ENCODE assay signal across 10 cellular contexts in the genomic region with DNA sequence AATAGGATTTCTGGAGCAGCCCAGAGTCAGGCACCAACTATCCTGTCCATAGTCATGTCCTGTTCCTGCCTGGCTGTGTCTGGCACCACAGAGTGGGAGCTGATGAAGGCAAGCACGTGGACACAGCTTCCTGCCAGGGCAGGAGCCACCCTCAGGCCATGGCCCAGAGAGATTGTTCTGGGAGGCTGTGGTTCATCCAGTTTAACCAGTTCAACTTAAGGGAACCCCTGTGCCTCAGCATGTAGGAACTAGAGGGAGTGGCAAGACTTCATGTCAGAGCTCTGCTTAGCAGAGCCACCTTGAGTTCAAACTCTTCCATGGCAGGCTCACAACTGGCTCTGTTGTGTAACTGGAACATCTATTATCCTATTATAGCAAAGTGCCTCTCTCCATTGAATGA.
A peak's percentile ranks its signal among the peaks of the same experiment; 100 is the strongest.
DNase-seq lines count a peak whose midpoint lies in the region; ATAC-seq, FAIRE-seq and TF ChIP-seq lines count a peak whose summit lies in the region.
"Had no signal": no experiment of that assay in that cellular context is flagged by ENCODE, and none has a peak within 500 bp of the region (broad histone marks: within the 10 kb centered on the region; RNA-seq: fewer than 3 reads in every experiment).

No MANE protein-coding gene starts in this region.

- FAIRE-seq in GM12892 (lab: Jason Lieb, UNC), result no peak

- no peak overlapping the region for H4K8ac ChIP-seq in neuronal stem cell (ENCODE audit: low read depth, low read length)

- H3K4me1 ChIP-seq in PC-9 (replicated peaks; ENCODE audit: insufficient read depth), result no peaks in the 10 kb centered on the region
- H3K4me1 ChIP-seq in neuronal stem cell (ENCODE audit: control insufficient read depth in 2 of 2, insufficient read depth in 1 of 2, low read depth in 1 of 2, low read length in 2 of 2), result peaks cover 0 to 6% of the 10 kb centered on the region in 2 donors

- no TSS peak for BruUV-seq in PC-9 (replicated peaks; lab: Mats Ljungman, UMichigan)

- CTCF ChIA-PET in PC-9 (lab: Charles Lee), result no interaction called here

- H2BK15ac ChIP-seq in neuronal stem cell (ENCODE audit: low read length), result no peak overlapping the region

- H3K27me3 ChIP-seq in PC-9 (ENCODE audit: insufficient read depth, low read depth) (no peaks in the 10 kb centered on the region; the same call in 1 of the 2 replicates), neuronal stem cell (ENCODE audit: control insufficient read depth in 3 of 3, insufficient read depth in 3 of 3, low read depth in 1 of 3, low read length in 3 of 3) (no peaks in the 10 kb centered on the region)

- WGBS in neuronal stem cell (ENCODE audit: extremely low coverage in 2 of 2, insufficient read length in 2 of 2, insufficient replicate concordance in 1 of 2), 2 donors, result no CpG with 5 or more reads among the region's 1 CpG

- DNase-seq in EH (ENCODE audit: low read depth) (peak; percentile 51), PC-9 (peak; percentile 8 to 55), fibroblast of villous mesenchyme (ENCODE audit: low read depth) (no peak), neuronal stem cell (ENCODE audit: low spot score) (no peak), NCI-H2107 treated with DMSO at 0.1 percent for 48 hours (lab: John Stamatoyannopoulos, UW; ENCODE audit: unreplicated experiment) (no peak), GM12892 (ENCODE audit: insufficient read length) (no peak), NCI-H69 (lab: John Stamatoyannopoulos, UW) (no peak)
- DNase-seq: activated CD4-positive, alpha-beta T cell treated with anti-CD3 and anti-CD28 coated beads, Interleukin-2, amount 50 U/mL, for 1 hour; NCI-H187 treated with DMSO at 0.1 percent for 48 hours had no signal

- no peak overlapping the region for H2BK5ac ChIP-seq in neuronal stem cell (ENCODE audit: low read length)

- no peak overlapping the region for H3K14ac ChIP-seq in neuronal stem cell (ENCODE audit: low read length)

- H3K9ac ChIP-seq in neuronal stem cell (ENCODE audit: low read depth, low read length, poor library complexity), result no peak overlapping the region

- H3K36me3 ChIP-seq in PC-9 (ENCODE audit: low read depth) (no peaks in the 10 kb centered on the region), neuronal stem cell (replicated peaks in 1 of 2; ENCODE audit: control insufficient read depth in 2 of 2, insufficient read depth in 2 of 2, low read length in 2 of 2) (peaks cover 0 to 24% of the 10 kb centered on the region in 2 donors)

- H3K23ac ChIP-seq in neuronal stem cell (ENCODE audit: low read depth, low read length, poor library complexity), result no peak overlapping the region

- H2AFZ ChIP-seq in PC-9, result no peak overlapping the region
- no peak overlapping the region for H2AFZ ChIP-seq in neuronal stem cell (ENCODE audit: low read length)

- no peaks in the 10 kb centered on the region for H3K9me3 ChIP-seq in PC-9 (ENCODE audit: insufficient read depth, low read depth)
- H3K9me3 ChIP-seq in neuronal stem cell (replicated peaks in 1 of 2; ENCODE audit: control insufficient read depth in 2 of 2, insufficient read depth in 1 of 2, low read depth in 1 of 2, low read length in 2 of 2), result peaks cover 0 to 82% of the 10 kb centered on the region in 2 donors

- peak overlapping the region; percentile 72 for H3K18ac ChIP-seq in neuronal stem cell (ENCODE audit: low read length)

- TF ChIP-seq POLR2A in GM12892 (IDR thresholded peaks at IDR 0.05; ENCODE audit: low read depth, low read length), result no peak

- no peak overlapping the region for H4K91ac ChIP-seq in neuronal stem cell (ENCODE audit: low read depth, low read length, poor library complexity)

- intact Hi-C loops in PC-9 (cut with micrococcal nuclease; ENCODE audit: unreplicated experiment), result no loop called here

- H2BK120ac ChIP-seq in neuronal stem cell (ENCODE audit: low read depth, low read length), result no peak overlapping the region

- H3F3A ChIP-seq in PC-9 (ENCODE audit: insufficient read depth, low read depth), result no peaks in the 10 kb centered on the region

- H3K4me3 ChIP-seq in PC-9, result no peak overlapping the region
- H3K4me3 ChIP-seq in fibroblast of villous mesenchyme (ENCODE audit: low read depth, low read length), result no peak overlapping the region
- peak overlapping the region in 1 of 2 donors; percentile 41 for H3K4me3 ChIP-seq in neuronal stem cell (ENCODE audit: low read length in 2 of 2)

- POLR2A ChIA-PET in PC-9 (lab: Charles Lee; ENCODE audit: unreplicated experiment), result no interaction called here

- H3K79me1 ChIP-seq in neuronal stem cell (ENCODE audit: low read depth, low read length), result no peaks in the 10 kb centered on the region

- no peaks in the 10 kb centered on the region; the same call in 1 of the 2 replicates for H3K9me2 ChIP-seq in PC-9 (ENCODE audit: insufficient read depth)

- H2AK5ac ChIP-seq in neuronal stem cell (ENCODE audit: low read depth, low read length), result no peak overlapping the region

- no peak overlapping the region for H2BK12ac ChIP-seq in neuronal stem cell (ENCODE audit: low read length)

- no peaks in the 10 kb centered on the region for H4K20me1 ChIP-seq in PC-9 (ENCODE audit: insufficient read depth)

- H3K4ac ChIP-seq in neuronal stem cell (ENCODE audit: low read length), result no peak overlapping the region

- H3K27ac ChIP-seq in PC-9 (no peak overlapping the region), neuronal stem cell (replicated peaks; ENCODE audit: low read length) (no peak overlapping the region)

- H3K79me2 ChIP-seq in PC-9 (ENCODE audit: low read depth), result no peaks in the 10 kb centered on the region

- no peak for ATAC-seq in GM19324 (IDR thresholded peaks at IDR 0.05; ENCODE audit: low FRiP score, unreplicated experiment)

- H3K4me2 ChIP-seq in PC-9 (no peak overlapping the region), neuronal stem cell (ENCODE audit: insufficient read depth, low read length, poor library complexity, severe bottlenecking) (no peak overlapping the region)

- TF ChIP-seq CTCF in PC-9 (conservative IDR thresholded peaks at IDR 0.05), result no peak; the same call in 1 of the 2 replicates
- TF ChIP-seq CTCF in fibroblast of villous mesenchyme (IDR thresholded peaks at IDR 0.05; ENCODE audit: insufficient read depth, low read depth, low read length), result peak; percentile 13

Comparison
In these comparisons a context has a peak if more than half of its experiments do, and no peak if none do; other contexts are left out.
1. DNase-seq: peak in EH (single experiment) and PC-9 (2 of 2); none in fibroblast of villous mesenchyme (single experiment), neuronal stem cell (single experiment), NCI-H2107 treated with DMSO at 0.1 percent for 48 hours (single experiment), GM12892 (single experiment) and NCI-H69 (single experiment).